In the genomic region with DNA sequence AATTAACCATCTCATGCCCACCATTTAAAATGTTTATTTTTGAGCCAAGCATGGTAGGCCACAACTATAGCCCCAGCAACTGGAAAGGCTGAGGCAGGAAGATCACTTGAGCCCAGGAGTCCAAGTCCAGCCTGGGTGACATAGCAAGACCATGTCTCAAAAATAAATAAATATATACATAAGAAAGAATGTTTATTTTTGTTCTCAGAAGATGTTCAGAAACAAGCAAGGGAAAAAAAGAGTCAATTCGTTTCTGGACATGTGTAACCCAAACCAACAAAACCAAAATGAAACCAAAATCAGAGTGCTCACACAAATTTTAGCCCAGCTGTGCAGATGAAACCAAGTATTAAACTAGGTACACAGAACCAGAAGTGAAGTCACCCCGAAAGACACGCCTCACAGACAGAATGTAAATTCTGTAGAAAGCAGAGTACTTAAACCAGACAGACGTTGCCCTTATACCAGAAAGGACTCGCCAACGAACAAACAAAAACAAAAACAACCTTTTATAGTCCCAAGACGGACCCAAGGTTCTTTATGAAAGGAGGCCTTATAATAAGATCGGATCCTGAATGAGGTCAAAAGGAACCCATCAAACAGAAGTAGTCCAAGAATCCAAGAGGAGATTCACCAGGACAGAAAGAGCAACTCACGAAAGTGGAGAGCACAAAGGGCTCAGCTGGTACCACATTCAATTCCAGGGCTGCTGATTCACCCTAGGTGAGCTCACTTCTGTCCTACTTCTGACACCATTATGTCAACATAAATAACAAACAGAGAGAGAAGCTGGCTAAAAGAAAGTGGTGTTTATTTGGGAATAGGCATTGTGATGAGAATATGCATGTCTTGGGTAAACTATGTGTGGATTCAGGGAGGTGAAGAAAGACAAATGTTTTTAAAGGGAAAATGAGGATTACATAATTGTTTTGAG, we compare ENCODE assay signal across 11 cellular contexts. TPM values are rescaled to one million over a fixed set of nuclear protein-coding genes. Genes with fewer than 3 reads are reported as not detected.
A peak's percentile ranks its signal among the peaks of the same experiment; 100 is the strongest.
DNase-seq lines count a peak whose midpoint lies in the region; ATAC-seq lines count a peak whose summit lies in the region.
"Had no signal": no experiment of that assay in that cellular context is flagged by ENCODE, and none has a peak within 500 bp of the region (broad histone marks: within the 10 kb centered on the region; RNA-seq: fewer than 3 reads in every experiment).

No MANE protein-coding gene starts in this region.

- H3K27me3 ChIP-seq in SJCRH30 = no peaks in the 10 kb centered on the region
- H3K27me3 ChIP-seq: dorsolateral prefrontal cortex had no signal

- no peak overlapping the region for H3K4me3 ChIP-seq in SJCRH30
- H3K4me3 ChIP-seq: dorsolateral prefrontal cortex had no signal

- H3K27ac ChIP-seq in SJCRH30 = no peak overlapping the region
- H3K27ac ChIP-seq: dorsolateral prefrontal cortex had no signal

- no peaks in the 10 kb centered on the region for H3K9me3 ChIP-seq in SJCRH30 (replicated peaks)

- H3K4me1 ChIP-seq in SJCRH30 = no peaks in the 10 kb centered on the region

- no peaks in the 10 kb centered on the region for H3K36me3 ChIP-seq in SJCRH30

- peak; percentile 33 for DNase-seq in fibroblast of peridontal ligament (ENCODE audit: extremely low read depth)
- no peak for DNase-seq in left lobe of liver (ENCODE audit: low spot score)
- no peak for DNase-seq in activated CD4-positive, alpha-beta T cell treated with anti-CD3 and anti-CD28 coated beads, Interleukin-2, amount 50 U/mL, for 48 hours
- DNase-seq in activated CD4-positive, CD25-positive, alpha-beta regulatory T cell treated with anti-CD3 and anti-CD28 coated beads, Interleukin-2, amount 50 U/mL, for 72 hours = no peak
- DNase-seq in SJCRH30 = no peak
- DNase-seq: dorsolateral prefrontal cortex, HFFc6, NCI-H187 had no signal

- ATAC-seq in GM18868 (IDR thresholded peaks at IDR 0.05; ENCODE audit: unreplicated experiment) (peak; percentile 89), GM21723 (IDR thresholded peaks at IDR 0.05; ENCODE audit: unreplicated experiment) (peak; percentile 96), HG03432 (IDR thresholded peaks at IDR 0.05; ENCODE audit: unreplicated experiment) (peak; percentile 84), left lobe of liver (no peak)

RNA-seq across cellular contexts. Expression of a gene that starts 31.8 kb away (rescaled TPM):
- 2.5 TPM for total RNA-seq in left lobe of liver
- total RNA-seq in SJCRH30 (2014; rRNA removed; shearing (Covaris generic)) = 9.6 and 9.8 TPM in 2 replicates
